20 cellular contexts compared by ENCODE assay signal in genomic region chr4:155608231-155608885, GRCh38. TPM values are rescaled to one million over a fixed set of nuclear protein-coding genes. Genes with fewer than 3 reads are reported as not detected.
DNase-seq lines count a peak whose midpoint lies in the region; ATAC-seq and TF ChIP-seq lines count a peak whose summit lies in the region.
"Had no signal": no experiment of that assay in that cellular context is flagged by ENCODE, and none has a peak within 500 bp of the region (broad histone marks: within the 10 kb centered on the region; RNA-seq: fewer than 3 reads in every experiment).

No MANE protein-coding gene starts in this region.

- H3K4me1 ChIP-seq in right atrium auricular region, result peaks cover 0 to 15% of the 10 kb centered on the region in 2 donors
- H3K4me1 ChIP-seq in heart right ventricle, result peaks cover 0 to 28% (median 9%) of the 10 kb centered on the region in 9 donors
- H3K4me1 ChIP-seq in smooth muscle cell (ENCODE audit: low read depth), result peaks cover 15% of the 10 kb centered on the region
- H3K4me1 ChIP-seq: gastroesophageal sphincter, vagina had no signal

- no peak for TF ChIP-seq CTCF in right atrium auricular region (IDR thresholded peaks at IDR 0.05)
- no peak for TF ChIP-seq CTCF in brain microvascular endothelial cell (IDR thresholded peaks at IDR 0.05; ENCODE audit: low read depth, low read length, missing control alignments)
- no peak for TF ChIP-seq CTCF in heart right ventricle (IDR thresholded peaks at IDR 0.05)
- no peak for TF ChIP-seq CTCF in smooth muscle cell (IDR thresholded peaks at IDR 0.05; ENCODE audit: borderline replicate concordance, insufficient read depth, poor library complexity, severe bottlenecking)

- H3K79me2 ChIP-seq in smooth muscle cell (ENCODE audit: low read depth), result no peaks in the 10 kb centered on the region

- no peaks in the 10 kb centered on the region for H4K20me1 ChIP-seq in smooth muscle cell (ENCODE audit: low read depth)

- H3K9ac ChIP-seq in smooth muscle cell (ENCODE audit: low read depth), result peak overlapping the region; percentile 46

- H3K4me3 ChIP-seq in right atrium auricular region (no peak overlapping the region), brain microvascular endothelial cell (ENCODE audit: low read depth, low read length) (no peak overlapping the region), heart right ventricle (no peak overlapping the region), smooth muscle cell (no peak overlapping the region)
- H3K4me3 ChIP-seq: gastroesophageal sphincter, K562, vagina had no signal

- no peaks in the 10 kb centered on the region for H3K36me3 ChIP-seq in right atrium auricular region
- no peaks in the 10 kb centered on the region for H3K36me3 ChIP-seq in brain microvascular endothelial cell (replicated peaks)
- H3K36me3 ChIP-seq in heart right ventricle, result no peaks in the 10 kb centered on the region
- H3K36me3 ChIP-seq in smooth muscle cell (ENCODE audit: low read depth), result no peaks in the 10 kb centered on the region
- H3K36me3 ChIP-seq: gastroesophageal sphincter, vagina had no signal

- no peak overlapping the region for H2AFZ ChIP-seq in smooth muscle cell (ENCODE audit: low read depth)

- H3K27me3 ChIP-seq in right atrium auricular region (no peaks in the 10 kb centered on the region), brain microvascular endothelial cell (replicated peaks) (no peaks in the 10 kb centered on the region), heart right ventricle (no peaks in the 10 kb centered on the region), smooth muscle cell (ENCODE audit: low read depth) (no peaks in the 10 kb centered on the region)
- H3K27me3 ChIP-seq: gastroesophageal sphincter, vagina had no signal

- in situ Hi-C loops in brain microvascular endothelial cell (cut with HindIII; ENCODE audit: low pct_ligation_motif_present, low sequenced_read_pairs), result no loop called here

- H3K4me2 ChIP-seq in smooth muscle cell, result peak overlapping the region; percentile 71

- no peak for DNase-seq in Right ventricle myocardium inferior (ENCODE audit: missing footprints)
- DNase-seq in right atrium auricular region (ENCODE audit: low spot score), result no peak
- peak; percentile 18 for DNase-seq in brain microvascular endothelial cell
- DNase-seq in heart right ventricle, result peak in 1 of 2 donors; percentile 50
- no peak for DNase-seq in smooth muscle cell (lab: John Stamatoyannopoulos, UW; ENCODE audit: unreplicated experiment)
- no peak for DNase-seq in epidermal melanocyte (ENCODE audit: insufficient read length, low spot score)
- DNase-seq in amygdala (lab: John Stamatoyannopoulos, UW), result no peak
- no peak for DNase-seq in NCI-H524 (lab: John Stamatoyannopoulos, UW)
- DNase-seq: activated CD4-positive, alpha-beta T cell treated with anti-CD3 and anti-CD28 coated beads for 36 hours; activated CD8-positive, alpha-beta memory T cell treated with anti-CD3 and anti-CD28 coated beads, Interleukin-2, amount 10 ng/mL, durations not matched to agents 7 days and 5 days; DMS153; effector CD8-positive, alpha-beta T cell; NCI-H1048; NCI-H2029 treated with DMSO at 0.1 percent for 48 hours; NK-92 treated with Interleukin-12 subunit alpha and Interleukin-12 subunit beta, amount 100 ng/mL, for 24 hours; stimulated activated CD4-positive, alpha-beta T cell treated with anti-CD3 and anti-CD28 coated beads, Interleukin-12 subunit alpha, Interleukin-12 subunit beta, amount 100 ng/mL, for 4 hours had no signal

- ATAC-seq in Right ventricle myocardium inferior, result peak; percentile 75
- peak in 5 of 8 donors; percentile 36 to 75 (median 62) for ATAC-seq in heart right ventricle
- ATAC-seq: activated CD4-positive, alpha-beta T cell treated with anti-CD3 and anti-CD28 coated beads for 36 hours; activated CD8-positive, alpha-beta memory T cell treated with anti-CD3 and anti-CD28 coated beads, Interleukin-2, amount 10 ng/mL, durations not matched to agents 7 days and 5 days; activated T-helper 17 cell treated with anti-CD3 and anti-CD28 coated beads, Interleukin-2, amount 50 U/mL, for 72 hours; gastroesophageal sphincter; K562 had no signal

- H3F3A ChIP-seq in smooth muscle cell (ENCODE audit: low read depth), result peaks cover 18% of the 10 kb centered on the region

- intact Hi-C loops in Right ventricle myocardium inferior (cut with DNase I), result no loop called here
- intact Hi-C loops in heart right ventricle (cut with DNase I), result no loop called here

- 64 to 72% methylated on average over 3 of the region's 3 CpGs for WGBS in heart right ventricle, 2 donors
- 39% methylated on average over 3 of the region's 3 CpGs for WGBS in smooth muscle cell (ENCODE audit: low lambda C conversion rate)

- H3K27ac ChIP-seq in right atrium auricular region (peak overlapping the region in 1 of 2 donors; percentile 2), brain microvascular endothelial cell (no peak overlapping the region), heart right ventricle (peak overlapping the region in 3 of 10 donors; percentile 16 to 34 (median 27)), smooth muscle cell (ENCODE audit: low read depth) (peak overlapping the region; percentile 91)
- H3K27ac ChIP-seq: gastroesophageal sphincter, vagina had no signal

- H3K9me3 ChIP-seq in right atrium auricular region (no peaks in the 10 kb centered on the region), heart right ventricle (no peaks in the 10 kb centered on the region), smooth muscle cell (replicated peaks; ENCODE audit: low read depth) (no peaks in the 10 kb centered on the region)
- H3K9me3 ChIP-seq: gastroesophageal sphincter, vagina had no signal

RNA-seq across cellular contexts. Expression of gene GUCY1A1, which starts 58.3 kb away (rescaled TPM):
- total RNA-seq in Right ventricle myocardium inferior (88.4 TPM), right atrium auricular region (10 to 100 TPM; 35.5 to 52.5 TPM), heart right ventricle (100 to 1,000 TPM in 1 of 10 donors, 10 to 100 TPM in 9; 45.0 to 101 (median 65.4) TPM), smooth muscle cell (269 and 295 TPM in 2 replicates)
- polyA plus RNA-seq in heart right ventricle (10 to 100 TPM in 1 of 2 donors, 1 to 10 TPM in 1; 6.7 to 13.8 TPM), smooth muscle cell (138 and 172 TPM in 2 replicates)
- total RNA-seq: activated CD4-positive, alpha-beta T cell treated with anti-CD3 and anti-CD28 coated beads for 36 hours; activated T-helper 17 cell treated with anti-CD3 and anti-CD28 coated beads, Interleukin-2, amount 50 U/mL, for 72 hours; K562 had no signal
- polyA plus RNA-seq: K562 had no signal
